Comparison of ENCODE assay signal across 7 cellular contexts in genomic region chr9:73900-74525, GRCh38. TPM values are rescaled to one million over a fixed set of nuclear protein-coding genes. Genes with fewer than 3 reads are reported as not detected.
DNase-seq lines count a peak whose midpoint lies in the region; ATAC-seq and TF ChIP-seq lines count a peak whose summit lies in the region.
"Not testable (repeated sequence)": the region's sequence is repeated elsewhere in the genome, so short reads cannot be mapped to it uniquely, and the experiment has no call there.

No MANE protein-coding gene starts in this region.

- in situ Hi-C loops in astrocyte of the cerebellum (cut with HindIII; ENCODE audit: low sequenced_read_pairs) = not testable (repeated sequence)

- peak; percentile 20; the same call in 1 of the 2 replicates for ATAC-seq in HCT116
- ATAC-seq in activated CD4-positive, alpha-beta T cell treated with anti-CD3 and anti-CD28 coated beads for 36 hours = not testable (repeated sequence)

- H4K20me1 ChIP-seq in HCT116 (ENCODE audit: insufficient read depth); fibroblast of lung (ENCODE audit: control insufficient read depth, extremely low read depth, insufficient read depth, low read length): not testable (repeated sequence)

- H3K4me2 ChIP-seq in HCT116 (ENCODE audit: low read length) = not testable (repeated sequence)
- peak overlapping the region; percentile 59 for H3K4me2 ChIP-seq in fibroblast of lung (ENCODE audit: extremely low read depth, insufficient read depth, low read length)

- H3K27me3 ChIP-seq in HCT116 (ENCODE audit: insufficient read depth, low read length); fibroblast of lung (ENCODE audit: control insufficient read depth, insufficient read depth, low read length): not testable (repeated sequence)

- CTCF ChIA-PET in HCT116 (lab: Charles Lee); activated CD4-positive, alpha-beta T cell treated with anti-CD3 and anti-CD28 coated beads for 36 hours (lab: Charles Lee): not testable (repeated sequence)

- TF ChIP-seq CTCF in HCT116 (IDR thresholded peaks at IDR 0.05 in 2 of 3, conservative IDR thresholded peaks at IDR 0.05 in 1 of 3; ENCODE audit: borderline replicate concordance in 1 of 3, insufficient read depth in 1 of 3, low read depth in 2 of 3, low read length in 2 of 3); astrocyte of the cerebellum (IDR thresholded peaks at IDR 0.05; ENCODE audit: low read depth, low read length, missing control alignments); fibroblast of lung (conservative IDR thresholded peaks at IDR 0.05 in 1 of 2, IDR thresholded peaks at IDR 0.05 in 1 of 2; ENCODE audit: low read depth in 1 of 2, low read length in 2 of 2); nephron progenitor cell (IDR thresholded peaks at IDR 0.05): not testable (repeated sequence)

- not testable (repeated sequence) for H3K4me1 ChIP-seq in HCT116 (ENCODE audit: control insufficient read depth in 1 of 2, insufficient read depth in 2 of 2, low read length in 2 of 2); fibroblast of lung (ENCODE audit: control insufficient read depth, extremely low read depth, insufficient read depth, low read length)

- not testable (repeated sequence) for BruUV-seq in HCT116 (replicated peaks; lab: Mats Ljungman, UMichigan)

- not testable (repeated sequence) for TF ChIP-seq POLR2A in HCT116 (IDR thresholded peaks at IDR 0.05; ENCODE audit: borderline replicate concordance, extremely low read depth, insufficient read depth, insufficient read length)

- not testable (repeated sequence) for H3K27ac Mint-ChIP-seq in activated CD4-positive, alpha-beta T cell treated with anti-CD3 and anti-CD28 coated beads for 36 hours; immature natural killer cell; nephron progenitor cell

- not testable (repeated sequence) for H2AFZ ChIP-seq in HCT116 (ENCODE audit: low read depth, low read length, poor library complexity, severe bottlenecking); fibroblast of lung (ENCODE audit: low read length)

- not testable (repeated sequence) for H3K4me3 ChIP-seq in HCT116 (replicated peaks in 1 of 2; ENCODE audit: low read depth in 1 of 2, low read length in 2 of 2)
- H3K4me3 ChIP-seq in astrocyte of the cerebellum (ENCODE audit: low read depth, low read length) = peak overlapping the region; percentile 33
- peak overlapping the region in 2 of 4 experiments; percentile 39 to 59 for H3K4me3 ChIP-seq in fibroblast of lung (replicated peaks in 1 of 4; ENCODE audit: control extremely low read depth in 1 of 4, insufficient read depth in 1 of 4, low read depth in 3 of 4, low read length in 4 of 4)
- H3K4me3 ChIP-seq in skin epidermis = peak overlapping the region in 6 of 7 experiments; percentile 32 to 54 (median 41)

- H3K9me3 Mint-ChIP-seq in activated CD4-positive, alpha-beta T cell treated with anti-CD3 and anti-CD28 coated beads for 36 hours (ENCODE audit: low read depth); immature natural killer cell; nephron progenitor cell: not testable (repeated sequence)

- RAD21 ChIA-PET in HCT116 (lab: Charles Lee; ENCODE audit: low non-redundant PET in 1 of 2, low total read pairs in 2 of 2, uncharacterized antibody in 2 of 2, unreplicated experiment in 2 of 2) = not testable (repeated sequence)

- H3K27ac ChIP-seq in HCT116 (ENCODE audit: low read depth, low read length) = not testable (repeated sequence)
- H3K27ac ChIP-seq in fibroblast of lung (ENCODE audit: insufficient read depth, low read length) (peak overlapping the region; percentile 80), skin epidermis (peak overlapping the region in 4 of 21 experiments; percentile 6 to 65 (median 39))

- H3K79me2 ChIP-seq in HCT116 (ENCODE audit: insufficient read depth, low read length); fibroblast of lung (ENCODE audit: control insufficient read depth, insufficient read depth, low read length): not testable (repeated sequence)

- DNase-seq in HCT116 (ENCODE audit: low read depth, low spot score); activated CD4-positive, alpha-beta T cell treated with anti-CD3 and anti-CD28 coated beads for 36 hours; astrocyte of the cerebellum (ENCODE audit: low read depth); fibroblast of lung (ENCODE audit: low read depth in 2 of 2); immature natural killer cell; nephron progenitor cell: not testable (repeated sequence)

- H3K36me3 ChIP-seq in HCT116 (ENCODE audit: control insufficient read depth in 1 of 2, insufficient read depth in 2 of 2, low read length in 2 of 2); fibroblast of lung (ENCODE audit: control insufficient read depth, insufficient read depth, low read length): not testable (repeated sequence)

- not testable (repeated sequence) for H3K4me1 Mint-ChIP-seq in activated CD4-positive, alpha-beta T cell treated with anti-CD3 and anti-CD28 coated beads for 36 hours; immature natural killer cell; nephron progenitor cell

- intact Hi-C loops in HCT116 (cut with micrococcal nuclease); activated CD4-positive, alpha-beta T cell treated with anti-CD3 and anti-CD28 coated beads for 36 hours (cut with DNase I, micrococcal nuclease): not testable (repeated sequence)

- H3K9me2 ChIP-seq in HCT116 (ENCODE audit: insufficient read depth) = not testable (repeated sequence)

- POLR2A ChIA-PET in HCT116 (lab: Charles Lee); activated CD4-positive, alpha-beta T cell treated with anti-CD3 and anti-CD28 coated beads for 36 hours (lab: Charles Lee): not testable (repeated sequence)

- H3K4me3 Mint-ChIP-seq in activated CD4-positive, alpha-beta T cell treated with anti-CD3 and anti-CD28 coated beads for 36 hours = peak overlapping the region; percentile 59
- peak overlapping the region; percentile 48 to 80 (median 69) for H3K4me3 Mint-ChIP-seq in immature natural killer cell
- H3K4me3 Mint-ChIP-seq in nephron progenitor cell = peak overlapping the region; percentile 78

- not testable (repeated sequence) for H3K36me3 Mint-ChIP-seq in activated CD4-positive, alpha-beta T cell treated with anti-CD3 and anti-CD28 coated beads for 36 hours (ENCODE audit: low read depth); immature natural killer cell; nephron progenitor cell (ENCODE audit: low read depth)

- H3K9me3 ChIP-seq in HCT116 (ENCODE audit: control insufficient read depth in 1 of 2, insufficient read depth in 1 of 2, low read depth in 1 of 2, low read length in 2 of 2); fibroblast of lung (ENCODE audit: control insufficient read depth, insufficient read depth, low read depth, low read length): not testable (repeated sequence)

- not testable (repeated sequence) for TF ChIP-seq RAD21 in HCT116 (IDR thresholded peaks at IDR 0.05; ENCODE audit: low read depth)

- H3K27me3 Mint-ChIP-seq in activated CD4-positive, alpha-beta T cell treated with anti-CD3 and anti-CD28 coated beads for 36 hours = peaks cover 11% of the 10 kb centered on the region
- not testable (repeated sequence) for H3K27me3 Mint-ChIP-seq in immature natural killer cell (ENCODE audit: low read depth in 3 of 3)
- H3K27me3 Mint-ChIP-seq in nephron progenitor cell (ENCODE audit: low read depth, poor library complexity) = peaks cover 40% of the 10 kb centered on the region

- not testable (repeated sequence) for H3K9ac ChIP-seq in HCT116 (ENCODE audit: low read length)
- H3K9ac ChIP-seq in fibroblast of lung (ENCODE audit: insufficient read depth, low read length) = peak overlapping the region; percentile 69

RNA-seq across cellular contexts. Expression of gene FOXD4, which starts 44.2 kb away (rescaled TPM):
- total RNA-seq in HCT116 (2021; ENCODE audit: unreplicated experiment) (2.8 TPM), fibroblast of lung (0.17 and 0.26 TPM in 2 replicates)
- 0.82 and 0.99 TPM in 2 replicates for polyA plus RNA-seq in HCT116 (2012)
- total RNA-seq in activated CD4-positive, alpha-beta T cell treated with anti-CD3 and anti-CD28 coated beads for 36 hours = under 1 TPM; 0.16 to 0.19 TPM
- polyA plus RNA-seq in fibroblast of lung (0.03 and 0.06 TPM in 2 replicates), immature natural killer cell (not detected)
- 0.10 and 0.13 TPM in 2 replicates for polyA plus RNA-seq in fibroblast of lung (2012)
- polyA minus RNA-seq in fibroblast of lung (ENCODE audit: low replicate concordance) = not detected in 2 replicates

RNA-seq across cellular contexts. Expression of gene WASHC1, which starts 44.8 kb away (rescaled TPM):
- total RNA-seq in HCT116 (2021; ENCODE audit: unreplicated experiment) = 29.6 TPM
- 24.7 and 25.5 TPM in 2 replicates for polyA plus RNA-seq in HCT116 (2012)
- total RNA-seq in activated CD4-positive, alpha-beta T cell treated with anti-CD3 and anti-CD28 coated beads for 36 hours = 10 to 100 TPM; 10.1 to 11.2 TPM
- 7.7 and 14.9 TPM in 2 replicates for total RNA-seq in fibroblast of lung
- 2.3 and 4.6 TPM in 2 replicates for polyA plus RNA-seq in fibroblast of lung
- 7.6 and 11.5 TPM in 2 replicates for polyA plus RNA-seq in fibroblast of lung (2012)
- polyA minus RNA-seq in fibroblast of lung (ENCODE audit: low replicate concordance) = 8.2 and 15.9 TPM in 2 replicates
- 1 to 10 TPM; 1.1 to 1.9 (median 1.2) TPM for polyA plus RNA-seq in immature natural killer cell
